Comparison of ENCODE assay signal across 17 cellular contexts in genomic region chr17:6699997-6700947, GRCh38. TPM values are rescaled to one million over a fixed set of nuclear protein-coding genes. Genes with fewer than 3 reads are reported as not detected.
"Had no signal": no experiment of that assay in that cellular context is flagged by ENCODE, and none has a peak within 500 bp of the region (broad histone marks: within the 10 kb centered on the region; RNA-seq: fewer than 3 reads in every experiment).

No MANE protein-coding gene starts in this region.

- H3K4me3 ChIP-seq: esophagus squamous epithelium, upper lobe of right lung had no signal

- H3K4me3 Mint-ChIP-seq: central memory CD8-positive, alpha-beta T cell; stimulated activated naive CD8-positive, alpha-beta T cell treated with anti-CD3 and anti-CD28 coated beads, Interleukin-15, Interleukin-2, amounts not matched to agents 100 ng/mL and 50 ng/mL, for 24 hours had no signal

- H3K9me3 Mint-ChIP-seq: central memory CD8-positive, alpha-beta T cell; stimulated activated naive CD8-positive, alpha-beta T cell treated with anti-CD3 and anti-CD28 coated beads, Interleukin-15, Interleukin-2, amounts not matched to agents 100 ng/mL and 50 ng/mL, for 24 hours had no signal

- ATAC-seq: left ventricle myocardium superior, upper lobe of right lung had no signal

- H3K27ac Mint-ChIP-seq: stimulated activated naive CD8-positive, alpha-beta T cell treated with anti-CD3 and anti-CD28 coated beads, Interleukin-15, Interleukin-2, amounts not matched to agents 100 ng/mL and 50 ng/mL, for 24 hours had no signal

- H3K36me3 ChIP-seq: brain microvascular endothelial cell, esophagus squamous epithelium, neutrophil, upper lobe of right lung had no signal

- FAIRE-seq: endothelial cell of umbilical vein had no signal

- H3K4me1 Mint-ChIP-seq: central memory CD8-positive, alpha-beta T cell had no signal

- H3K4me1 ChIP-seq: esophagus squamous epithelium, upper lobe of right lung had no signal

- H3K27me3 ChIP-seq: brain microvascular endothelial cell, upper lobe of right lung had no signal

- DNase-seq: activated CD4-positive, alpha-beta T cell treated with anti-CD3 and anti-CD28 coated beads, Interleukin-2, amount 50 U/mL, for 1 hour; activated CD8-positive, alpha-beta memory T cell treated with anti-CD3 and anti-CD28 coated beads for 24 hours; anterior cingulate cortex; brain microvascular endothelial cell; cortex of kidney; effector CD4-positive, alpha-beta T cell; esophagus squamous epithelium; hypothalamus; left ventricle myocardium superior had no signal

- H3K27ac ChIP-seq: brain microvascular endothelial cell, esophagus squamous epithelium, neutrophil, upper lobe of right lung had no signal

- H3K9me3 ChIP-seq: esophagus squamous epithelium, neutrophil, upper lobe of right lung had no signal

RNA-seq across cellular contexts. Expression of gene SLC13A5, which starts 12.9 kb away (rescaled TPM):
- total RNA-seq: endothelial cell of umbilical vein, fibroblast of villous mesenchyme, glomerular endothelial cell, left ventricle myocardium superior, myocyte, upper lobe of right lung had no signal
